9 cellular contexts compared by ENCODE assay signal in genomic region chr15:40093224-40093842, GRCh38. TPM values are rescaled to one million over a fixed set of nuclear protein-coding genes. Genes with fewer than 3 reads are reported as not detected.
DNase-seq lines count a peak whose midpoint lies in the region; ATAC-seq and TF ChIP-seq lines count a peak whose summit lies in the region.
"Had no signal": no experiment of that assay in that cellular context is flagged by ENCODE, and none has a peak within 500 bp of the region (broad histone marks: within the 10 kb centered on the region; RNA-seq: fewer than 3 reads in every experiment).

No MANE protein-coding gene starts in this region.

- no peak overlapping the region for H3K4me2 ChIP-seq in mesendoderm (ENCODE audit: low read length)

- no peak for TF ChIP-seq CTCF in upper lobe of right lung (IDR thresholded peaks at IDR 0.05)

- WGBS in mesendoderm (ENCODE audit: extremely low coverage, insufficient coverage, low lambda C conversion rate) = no CpG with 5 or more reads among the region's 18 CpGs

- no peak overlapping the region for H4K8ac ChIP-seq in mesendoderm (ENCODE audit: low read depth, low read length)

- peak overlapping the region; percentile 49 for H2AK5ac ChIP-seq in mesendoderm (ENCODE audit: low read length)

- no peak overlapping the region for H2BK15ac ChIP-seq in mesendoderm (replicated peaks; ENCODE audit: low read depth)

- peaks cover 38% of the 10 kb centered on the region for H3K4me1 Mint-ChIP-seq in activated T-cell treated with anti-CD3 and anti-CD28 coated beads, Interleukin-2, amount 50 U/mL, for 24 hours (ENCODE audit: low read depth)
- peaks cover 53% of the 10 kb centered on the region for H3K4me1 Mint-ChIP-seq in activated T-cell treated with anti-CD3 and anti-CD28 coated beads, Interleukin-2, amount 50 U/mL, for 72 hours (ENCODE audit: low read depth)

- no peaks in the 10 kb centered on the region for H3K36me3 Mint-ChIP-seq in activated T-cell treated with anti-CD3 and anti-CD28 coated beads, Interleukin-2, amount 50 U/mL, for 24 hours (ENCODE audit: low read depth)
- peaks cover 0 to 5% of the 10 kb centered on the region in 2 donors for H3K36me3 Mint-ChIP-seq in activated T-cell treated with anti-CD3 and anti-CD28 coated beads, Interleukin-2, amount 50 U/mL, for 72 hours (ENCODE audit: insufficient read depth in 2 of 2)

- intact Hi-C loops in upper lobe of right lung (cut with DNase I) = no loop called here

- H3K27ac Mint-ChIP-seq in activated T-cell treated with anti-CD3 and anti-CD28 coated beads, Interleukin-2, amount 50 U/mL, for 24 hours = peak overlapping the region; percentile 15
- no peak overlapping the region for H3K27ac Mint-ChIP-seq in activated T-cell treated with anti-CD3 and anti-CD28 coated beads, Interleukin-2, amount 50 U/mL, for 72 hours

- H3K27ac ChIP-seq in mesendoderm (ENCODE audit: low read depth, low read length) = peak overlapping the region; percentile 30
- H3K27ac ChIP-seq in upper lobe of right lung = peak overlapping the region; percentile 76
- H3K27ac ChIP-seq: neutrophil had no signal

- H3K79me1 ChIP-seq in mesendoderm (ENCODE audit: low read length) = peaks cover 3% of the 10 kb centered on the region

- no peaks in the 10 kb centered on the region for H3K79me2 ChIP-seq in mesendoderm (ENCODE audit: control insufficient read depth, insufficient read depth, low read length)

- H3K9me3 ChIP-seq in adipocyte (ENCODE audit: control insufficient read depth, low read length) (no peaks in the 10 kb centered on the region), upper lobe of right lung (no peaks in the 10 kb centered on the region)
- H3K9me3 ChIP-seq: neutrophil had no signal

- peak overlapping the region; percentile 56 for H2BK5ac ChIP-seq in mesendoderm (ENCODE audit: low read length)

- no peak overlapping the region for H3K4me3 ChIP-seq in adipocyte (ENCODE audit: low read length)
- no peak overlapping the region for H3K4me3 ChIP-seq in mesendoderm (ENCODE audit: low read length)
- no peak overlapping the region for H3K4me3 ChIP-seq in upper lobe of right lung

- H3K4ac ChIP-seq in mesendoderm (ENCODE audit: low read depth, low read length) = no peak overlapping the region

- no peak for DNase-seq in activated T-cell treated with anti-CD3 and anti-CD28 coated beads, Interleukin-2, amount 50 U/mL, for 24 hours
- no peak for DNase-seq in activated T-cell treated with anti-CD3 and anti-CD28 coated beads, Interleukin-2, amount 50 U/mL, for 72 hours
- DNase-seq in adipocyte (ENCODE audit: low read depth) (no peak), mesendoderm (peak; percentile 70), upper lobe of right lung (peak; percentile 58), kidney tubule cell (ENCODE audit: low spot score) (no peak), AG08396 (ENCODE audit: low spot score) (no peak)

- H3K27me3 ChIP-seq in adipocyte (replicated peaks; ENCODE audit: control insufficient read depth, insufficient read depth, low read length) (no peaks in the 10 kb centered on the region), mesendoderm (ENCODE audit: insufficient read depth, low read length, poor library complexity) (no peaks in the 10 kb centered on the region), upper lobe of right lung (no peaks in the 10 kb centered on the region)
- H3K27me3 ChIP-seq: neutrophil had no signal

- H3K4me1 ChIP-seq in adipocyte (ENCODE audit: control insufficient read depth, insufficient read depth, low read length) (peaks cover 53% of the 10 kb centered on the region), mesendoderm (ENCODE audit: control insufficient read depth, low read depth, low read length) (peaks cover 31% of the 10 kb centered on the region), upper lobe of right lung (peaks cover 76% of the 10 kb centered on the region)

- H3K4me3 Mint-ChIP-seq in activated T-cell treated with anti-CD3 and anti-CD28 coated beads, Interleukin-2, amount 50 U/mL, for 24 hours = no peak overlapping the region
- H3K4me3 Mint-ChIP-seq in activated T-cell treated with anti-CD3 and anti-CD28 coated beads, Interleukin-2, amount 50 U/mL, for 72 hours = peak overlapping the region in 1 of 2 donors; percentile 50

- H3K36me3 ChIP-seq in adipocyte (ENCODE audit: control insufficient read depth, insufficient read depth, low read length, severe bottlenecking) = no peaks in the 10 kb centered on the region
- H3K36me3 ChIP-seq in mesendoderm (ENCODE audit: control insufficient read depth, insufficient read depth, low read length) = no peaks in the 10 kb centered on the region
- peaks cover 14% of the 10 kb centered on the region for H3K36me3 ChIP-seq in upper lobe of right lung

- no peak for ATAC-seq in activated T-cell treated with anti-CD3 and anti-CD28 coated beads, Interleukin-2, amount 50 U/mL, for 72 hours (replicated peaks in 1 of 2)
- peak; percentile 24 for ATAC-seq in upper lobe of right lung
- ATAC-seq in GM21526 (IDR thresholded peaks at IDR 0.05; ENCODE audit: low FRiP score, unreplicated experiment) = no peak

- H3K23ac ChIP-seq in mesendoderm (ENCODE audit: low read length) = no peak overlapping the region

- H2BK120ac ChIP-seq in mesendoderm (ENCODE audit: low read depth, low read length) = no peak overlapping the region

- H3K56ac ChIP-seq in mesendoderm (ENCODE audit: low read length) = peak overlapping the region; percentile 68

- H3K27me3 Mint-ChIP-seq in activated T-cell treated with anti-CD3 and anti-CD28 coated beads, Interleukin-2, amount 50 U/mL, for 24 hours = no peaks in the 10 kb centered on the region
- no peaks in the 10 kb centered on the region for H3K27me3 Mint-ChIP-seq in activated T-cell treated with anti-CD3 and anti-CD28 coated beads, Interleukin-2, amount 50 U/mL, for 72 hours (ENCODE audit: low read depth)

- H4K5ac ChIP-seq in mesendoderm (ENCODE audit: low read length) = no peak overlapping the region

- H3K9ac ChIP-seq in adipocyte (ENCODE audit: low read length) (peak overlapping the region; percentile 48), mesendoderm (ENCODE audit: low read length) (peak overlapping the region; percentile 12)

- H3K9me3 Mint-ChIP-seq in activated T-cell treated with anti-CD3 and anti-CD28 coated beads, Interleukin-2, amount 50 U/mL, for 24 hours = no peaks in the 10 kb centered on the region
- no peaks in the 10 kb centered on the region for H3K9me3 Mint-ChIP-seq in activated T-cell treated with anti-CD3 and anti-CD28 coated beads, Interleukin-2, amount 50 U/mL, for 72 hours

- peak overlapping the region; percentile 56 for H3K18ac ChIP-seq in mesendoderm (ENCODE audit: low read length)

RNA-seq across cellular contexts. Expression of gene BMF, which starts 15.3 kb away (rescaled TPM):
- 10 to 100 TPM; 23.7 to 25.9 TPM for total RNA-seq in activated T-cell treated with anti-CD3 and anti-CD28 coated beads, Interleukin-2, amount 50 U/mL, for 72 hours
- polyA plus RNA-seq in mesendoderm (2013, experiment 1 of 2) = 5.7 TPM
- polyA plus RNA-seq in mesendoderm (2013, experiment 2 of 2) = 5.5 TPM
- total RNA-seq in upper lobe of right lung = 15.4 TPM

RNA-seq across cellular contexts. Expression of gene SRP14, which starts 54.4 kb away (rescaled TPM):
- 100 to 1,000 TPM; 102 to 117 TPM for total RNA-seq in activated T-cell treated with anti-CD3 and anti-CD28 coated beads, Interleukin-2, amount 50 U/mL, for 72 hours
- polyA plus RNA-seq in mesendoderm (2013, experiment 1 of 2) = 546 TPM
- polyA plus RNA-seq in mesendoderm (2013, experiment 2 of 2) = 544 TPM
- total RNA-seq in upper lobe of right lung = 132 TPM

Comparison
In these comparisons a context has a peak if more than half of its experiments do, and no peak if none do; other contexts are left out.
1. DNase-seq: peak in mesendoderm (single experiment) and upper lobe of right lung (single experiment); none in activated T-cell treated with anti-CD3 and anti-CD28 coated beads, Interleukin-2, amount 50 U/mL, for 24 hours (single experiment), activated T-cell treated with anti-CD3 and anti-CD28 coated beads, Interleukin-2, amount 50 U/mL, for 72 hours (0 of 2), adipocyte (single experiment), kidney tubule cell (single experiment) and AG08396 (single experiment).